In the genomic region with DNA sequence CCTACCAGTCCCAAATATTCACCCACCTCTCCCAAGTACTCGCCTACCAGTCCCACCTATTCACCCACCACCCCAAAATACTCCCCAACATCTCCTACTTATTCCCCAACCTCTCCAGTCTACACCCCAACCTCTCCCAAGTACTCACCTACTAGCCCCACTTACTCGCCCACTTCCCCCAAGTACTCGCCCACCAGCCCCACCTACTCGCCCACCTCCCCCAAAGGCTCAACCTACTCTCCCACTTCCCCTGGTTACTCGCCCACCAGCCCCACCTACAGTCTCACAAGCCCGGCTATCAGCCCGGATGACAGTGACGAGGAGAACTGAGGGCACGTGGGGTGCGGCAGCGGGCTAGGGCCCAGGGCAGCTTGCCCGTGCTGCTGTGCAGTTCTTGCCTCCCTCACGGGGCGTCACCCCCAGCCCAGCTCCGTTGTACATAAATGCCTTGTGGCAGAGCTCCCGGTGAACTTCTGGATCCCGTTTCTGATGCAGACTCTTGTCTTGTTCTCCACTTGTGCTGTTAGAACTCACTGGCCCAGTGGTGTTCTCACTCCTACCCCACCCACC, we compare ENCODE assay signal across 1 cellular context.
TF ChIP-seq lines count a peak whose summit lies in the region.

No MANE protein-coding gene starts in this region.

TF ChIP-seq in WTC11, 78 proteins besides CTCF, POLR2A, EP300 and RAD21:
- TF ChIP-seq, protein P1, sequence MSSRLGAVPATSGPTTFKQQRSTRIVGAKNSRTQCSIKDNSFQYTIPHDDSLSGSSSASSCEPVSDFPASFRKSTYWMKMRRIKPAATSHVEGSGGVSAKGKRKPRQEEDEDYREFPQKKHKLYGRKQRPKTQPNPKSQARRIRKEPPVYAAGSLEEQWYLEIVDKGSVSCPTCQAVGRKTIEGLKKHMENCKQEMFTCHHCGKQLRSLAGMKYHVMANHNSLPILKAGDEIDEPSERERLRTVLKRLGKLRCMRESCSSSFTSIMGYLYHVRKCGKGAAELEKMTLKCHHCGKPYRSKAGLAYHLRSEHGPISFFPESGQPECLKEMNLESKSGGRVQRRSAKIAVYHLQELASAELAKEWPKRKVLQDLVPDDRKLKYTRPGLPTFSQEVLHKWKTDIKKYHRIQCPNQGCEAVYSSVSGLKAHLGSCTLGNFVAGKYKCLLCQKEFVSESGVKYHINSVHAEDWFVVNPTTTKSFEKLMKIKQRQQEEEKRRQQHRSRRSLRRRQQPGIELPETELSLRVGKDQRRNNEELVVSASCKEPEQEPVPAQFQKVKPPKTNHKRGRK (CRISPR knock-in tag; IDR thresholded peaks at IDR 0.05; ENCODE audit: borderline replicate concordance) = no peak
- TF ChIP-seq ZNF396 (CRISPR knock-in tag; IDR thresholded peaks at IDR 0.05; ENCODE audit: borderline replicate concordance) = no peak
- TF ChIP-seq E2F4 (CRISPR knock-in tag; IDR thresholded peaks at IDR 0.05; ENCODE audit: borderline replicate concordance, low read depth) = no peak
- no peak for TF ChIP-seq PRDM15 (CRISPR knock-in tag; IDR thresholded peaks at IDR 0.05)
- no peak for TF ChIP-seq STAT6 (CRISPR knock-in tag; conservative IDR thresholded peaks at IDR 0.05; ENCODE audit: low read depth)
- TF ChIP-seq, protein P2, sequence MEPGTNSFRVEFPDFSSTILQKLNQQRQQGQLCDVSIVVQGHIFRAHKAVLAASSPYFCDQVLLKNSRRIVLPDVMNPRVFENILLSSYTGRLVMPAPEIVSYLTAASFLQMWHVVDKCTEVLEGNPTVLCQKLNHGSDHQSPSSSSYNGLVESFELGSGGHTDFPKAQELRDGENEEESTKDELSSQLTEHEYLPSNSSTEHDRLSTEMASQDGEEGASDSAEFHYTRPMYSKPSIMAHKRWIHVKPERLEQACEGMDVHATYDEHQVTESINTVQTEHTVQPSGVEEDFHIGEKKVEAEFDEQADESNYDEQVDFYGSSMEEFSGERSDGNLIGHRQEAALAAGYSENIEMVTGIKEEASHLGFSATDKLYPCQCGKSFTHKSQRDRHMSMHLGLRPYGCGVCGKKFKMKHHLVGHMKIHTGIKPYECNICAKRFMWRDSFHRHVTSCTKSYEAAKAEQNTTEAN (CRISPR knock-in tag; IDR thresholded peaks at IDR 0.05) = no peak
- no peak for TF ChIP-seq ZNF121 (CRISPR knock-in tag; IDR thresholded peaks at IDR 0.05)
- no peak for TF ChIP-seq SMAD4 (CRISPR knock-in tag; IDR thresholded peaks at IDR 0.05)
- TF ChIP-seq GTF2I (CRISPR knock-in tag; conservative IDR thresholded peaks at IDR 0.05) = no peak
- no peak for TF ChIP-seq ATF1 (CRISPR knock-in tag; IDR thresholded peaks at IDR 0.05)
- TF ChIP-seq ZNF416 (CRISPR knock-in tag; IDR thresholded peaks at IDR 0.05) = no peak
- no peak for TF ChIP-seq TCF7 (CRISPR knock-in tag; IDR thresholded peaks at IDR 0.05; ENCODE audit: low read depth)
- no peak for TF ChIP-seq EMX1 (CRISPR knock-in tag; IDR thresholded peaks at IDR 0.05)
- TF ChIP-seq JAZF1 (CRISPR knock-in tag; IDR thresholded peaks at IDR 0.05) = no peak
- no peak for TF ChIP-seq TEAD4 (CRISPR knock-in tag; IDR thresholded peaks at IDR 0.05)
- TF ChIP-seq ESRRA (CRISPR knock-in tag; IDR thresholded peaks at IDR 0.05; ENCODE audit: borderline replicate concordance) = no peak
- TF ChIP-seq, protein P3, sequence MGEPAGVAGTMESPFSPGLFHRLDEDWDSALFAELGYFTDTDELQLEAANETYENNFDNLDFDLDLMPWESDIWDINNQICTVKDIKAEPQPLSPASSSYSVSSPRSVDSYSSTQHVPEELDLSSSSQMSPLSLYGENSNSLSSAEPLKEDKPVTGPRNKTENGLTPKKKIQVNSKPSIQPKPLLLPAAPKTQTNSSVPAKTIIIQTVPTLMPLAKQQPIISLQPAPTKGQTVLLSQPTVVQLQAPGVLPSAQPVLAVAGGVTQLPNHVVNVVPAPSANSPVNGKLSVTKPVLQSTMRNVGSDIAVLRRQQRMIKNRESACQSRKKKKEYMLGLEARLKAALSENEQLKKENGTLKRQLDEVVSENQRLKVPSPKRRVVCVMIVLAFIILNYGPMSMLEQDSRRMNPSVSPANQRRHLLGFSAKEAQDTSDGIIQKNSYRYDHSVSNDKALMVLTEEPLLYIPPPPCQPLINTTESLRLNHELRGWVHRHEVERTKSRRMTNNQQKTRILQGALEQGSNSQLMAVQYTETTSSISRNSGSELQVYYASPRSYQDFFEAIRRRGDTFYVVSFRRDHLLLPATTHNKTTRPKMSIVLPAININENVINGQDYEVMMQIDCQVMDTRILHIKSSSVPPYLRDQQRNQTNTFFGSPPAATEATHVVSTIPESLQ (CRISPR knock-in tag; IDR thresholded peaks at IDR 0.05) = no peak
- TF ChIP-seq ZNF138 (CRISPR knock-in tag; conservative IDR thresholded peaks at IDR 0.05) = no peak
- no peak for TF ChIP-seq TEAD1 (CRISPR knock-in tag; IDR thresholded peaks at IDR 0.05)
- no peak for TF ChIP-seq ELF4 (CRISPR knock-in tag; IDR thresholded peaks at IDR 0.05; ENCODE audit: low read depth)
